17 cellular contexts compared by ENCODE assay signal in genomic region chr15:89963301-89964288, GRCh38. TPM values are rescaled to one million over a fixed set of nuclear protein-coding genes. Genes with fewer than 3 reads are reported as not detected.
DNase-seq lines count a peak whose midpoint lies in the region; ATAC-seq lines count a peak whose summit lies in the region.
"Had no signal": no experiment of that assay in that cellular context is flagged by ENCODE, and none has a peak within 500 bp of the region (broad histone marks: within the 10 kb centered on the region; RNA-seq: fewer than 3 reads in every experiment).

No MANE protein-coding gene starts in this region.

- ATAC-seq in left ventricle myocardium superior (peak; percentile 57), HG03039 (IDR thresholded peaks at IDR 0.05; ENCODE audit: unreplicated experiment) (no peak), HG02840 (IDR thresholded peaks at IDR 0.05; ENCODE audit: low FRiP score, unreplicated experiment) (no peak)
- ATAC-seq: activated CD8-positive, alpha-beta memory T cell treated with anti-CD3 and anti-CD28 coated beads, Interleukin-2, amount 10 ng/mL, durations not matched to agents 7 days and 5 days; psoas muscle had no signal

- intact Hi-C loops in left ventricle myocardium superior (cut with micrococcal nuclease), result no loop called here

- in situ Hi-C loops in KBM-7 (cut with MboI; ENCODE audit: low pct_unique_long_range_greater_than_20kb, low sequenced_read_pairs), result no loop called here

- DNase-seq in KBM-7 (peak; percentile 63), SKM-1 (lab: John Stamatoyannopoulos, UW; ENCODE audit: unreplicated experiment) (peak; percentile 98), left ventricle myocardium superior (no peak), pons (ENCODE audit: low spot score) (peak; percentile 78), T-helper 1 cell (no peak), NCI-H1930 (lab: John Stamatoyannopoulos, UW) (no peak)
- DNase-seq: activated CD8-positive, alpha-beta memory T cell treated with anti-CD3 and anti-CD28 coated beads, Interleukin-2, amount 10 ng/mL, durations not matched to agents 7 days and 5 days; Caco-2; H9; Karpas-422; NCI-H1436; NK-92 treated with Interleukin-12 subunit alpha and Interleukin-12 subunit beta, amount 100 ng/mL, for 24 hours; psoas muscle; SHP77 had no signal

RNA-seq across cellular contexts. Expression of gene ZNF710, which starts 37.5 kb away (rescaled TPM):
- 6.1 TPM for total RNA-seq in left ventricle myocardium superior

RNA-seq across cellular contexts. Expression of gene ARPIN, which starts 50.8 kb away (rescaled TPM):
- total RNA-seq in left ventricle myocardium superior, result 11.3 TPM
- total RNA-seq: activated CD8-positive, alpha-beta memory T cell treated with anti-CD3 and anti-CD28 coated beads, Interleukin-2, amount 10 ng/mL, durations not matched to agents 7 days and 5 days; T-helper 2 cell treated with Interferon-gamma antibody and Interleukin-4, amounts not matched to agents 100 ng/mL and 5 ng/mL, for 36 hours had no signal

Comparison
In these comparisons a context has a peak if more than half of its experiments do, and no peak if none do; other contexts are left out.
1. DNase-seq: peak in KBM-7 (single experiment), SKM-1 (single experiment) and pons (single experiment); none in left ventricle myocardium superior (single experiment), T-helper 1 cell (0 of 5) and NCI-H1930 (0 of 2).